Comparison of ENCODE assay signal across 17 cellular contexts in genomic region chr2:20473128-20473527, GRCh38. TPM values are rescaled to one million over a fixed set of nuclear protein-coding genes. Genes with fewer than 3 reads are reported as not detected.
DNase-seq lines count a peak whose midpoint lies in the region; ATAC-seq and TF ChIP-seq lines count a peak whose summit lies in the region.
"Had no signal": no experiment of that assay in that cellular context is flagged by ENCODE, and none has a peak within 500 bp of the region (broad histone marks: within the 10 kb centered on the region; RNA-seq: fewer than 3 reads in every experiment).

No MANE protein-coding gene starts in this region.

- no peak overlapping the region for H3K4me3 ChIP-seq in BLaER1
- H3K4me3 ChIP-seq in Karpas-422 (ENCODE audit: low read length), result no peak overlapping the region
- H3K4me3 ChIP-seq in psoas muscle, result no peak overlapping the region
- H3K4me3 ChIP-seq in CD4-positive, alpha-beta memory T cell (ENCODE audit: low read length in 2 of 2), result no peak overlapping the region
- no peak overlapping the region for H3K4me3 ChIP-seq in tibial nerve

- H3K27me3 ChIP-seq in BLaER1 (no peaks in the 10 kb centered on the region), Karpas-422 (ENCODE audit: low read length) (no peaks in the 10 kb centered on the region), psoas muscle (ENCODE audit: insufficient read depth in 3 of 3, low read length in 2 of 3) (no peaks in the 10 kb centered on the region), tibial nerve (no peaks in the 10 kb centered on the region)
- no peaks in the 10 kb centered on the region for H3K27me3 ChIP-seq in CD4-positive, alpha-beta memory T cell (ENCODE audit: insufficient read depth, low read length)

- WGBS in psoas muscle, 3 donors, result 55 to 71% (median 65%) methylated on average over 4 of the region's 4 CpGs
- WGBS in tibial nerve, 2 donors, result 75 to 77% methylated on average over 4 of the region's 4 CpGs

- POLR2A ChIA-PET in CD4-positive, alpha-beta memory T cell (lab: Charles Lee; ENCODE audit: partially characterized antibody), result no interaction called here
- POLR2A ChIA-PET in activated CD4-positive, alpha-beta T cell treated with anti-CD3 and anti-CD28 coated beads for 36 hours (lab: Charles Lee), result no interaction called here

- no peak overlapping the region for H3K4me3 Mint-ChIP-seq in CD4-positive, alpha-beta memory T cell
- no peak overlapping the region for H3K4me3 Mint-ChIP-seq in activated CD4-positive, alpha-beta T cell treated with anti-CD3 and anti-CD28 coated beads for 36 hours
- H3K4me3 Mint-ChIP-seq: B cell, HFFc6 had no signal

- ATAC-seq in left cardiac atrium (peak; percentile 49 to 56), psoas muscle (peak in 3 of 4 donors; percentile 24 to 48 (median 38))
- no peak for ATAC-seq in activated CD4-positive, alpha-beta T cell treated with anti-CD3 and anti-CD28 coated beads for 36 hours
- ATAC-seq: Panc1 had no signal

- H3K9me3 ChIP-seq in BLaER1 (peaks cover 13% of the 10 kb centered on the region), Karpas-422 (ENCODE audit: low read length) (no peaks in the 10 kb centered on the region), psoas muscle (no peaks in the 10 kb centered on the region), tibial nerve (no peaks in the 10 kb centered on the region)
- no peaks in the 10 kb centered on the region for H3K9me3 ChIP-seq in CD4-positive, alpha-beta memory T cell (ENCODE audit: control insufficient read depth in 1 of 2, low read length in 2 of 2)

- H3K9me3 Mint-ChIP-seq in CD4-positive, alpha-beta memory T cell, result no peaks in the 10 kb centered on the region
- H3K9me3 Mint-ChIP-seq in activated CD4-positive, alpha-beta T cell treated with anti-CD3 and anti-CD28 coated beads for 36 hours (ENCODE audit: low read depth), result no peaks in the 10 kb centered on the region
- H3K9me3 Mint-ChIP-seq: HFFc6 had no signal

- DNase-seq in Karpas-422, result peak; percentile 27
- no peak for DNase-seq in left cardiac atrium
- DNase-seq in psoas muscle, result no peak
- DNase-seq in CD4-positive, alpha-beta memory T cell, result no peak
- no peak for DNase-seq in tibial nerve (ENCODE audit: low spot score in 2 of 2)
- no peak for DNase-seq in activated CD4-positive, alpha-beta T cell treated with anti-CD3 and anti-CD28 coated beads for 36 hours
- no peak for DNase-seq in cerebellar nuclear complex (lab: John Stamatoyannopoulos, UW)
- DNase-seq: DMS 273 treated with DMSO at 0.1 percent for 48 hours, HFFc6, MM.1S, NCI-H1105 treated with DMSO at 0.1 percent for 48 hours, NCI-H187, NCI-H774, SHP77 treated with DMSO at 0.1 percent for 48 hours had no signal

- TF ChIP-seq POLR2A in tibial nerve (IDR thresholded peaks at IDR 0.05), result no peak

- no peaks in the 10 kb centered on the region for H3K4me1 Mint-ChIP-seq in CD4-positive, alpha-beta memory T cell
- no peaks in the 10 kb centered on the region for H3K4me1 Mint-ChIP-seq in activated CD4-positive, alpha-beta T cell treated with anti-CD3 and anti-CD28 coated beads for 36 hours

- H3K9ac ChIP-seq in BLaER1 (no peak overlapping the region), Karpas-422 (ENCODE audit: low read length) (no peak overlapping the region)

- H3K4me2 ChIP-seq in BLaER1 (peak overlapping the region; percentile 52), Karpas-422 (ENCODE audit: low read depth, low read length, poor library complexity, severe bottlenecking) (no peak overlapping the region)

- H3K36me3 ChIP-seq in BLaER1 (no peaks in the 10 kb centered on the region), Karpas-422 (ENCODE audit: insufficient read depth, low read length) (no peaks in the 10 kb centered on the region), psoas muscle (ENCODE audit: insufficient read depth in 1 of 2, low read depth in 1 of 2) (no peaks in the 10 kb centered on the region), tibial nerve (no peaks in the 10 kb centered on the region)
- H3K36me3 ChIP-seq in CD4-positive, alpha-beta memory T cell (ENCODE audit: insufficient read depth, low read length), result no peaks in the 10 kb centered on the region

- H3K36me3 Mint-ChIP-seq in CD4-positive, alpha-beta memory T cell, result no peaks in the 10 kb centered on the region
- no peaks in the 10 kb centered on the region for H3K36me3 Mint-ChIP-seq in activated CD4-positive, alpha-beta T cell treated with anti-CD3 and anti-CD28 coated beads for 36 hours (ENCODE audit: low read depth)

- intact Hi-C loops in left cardiac atrium (cut with DNase I) (no loop called here), psoas muscle (cut with DNase I) (no loop called here)
- intact Hi-C loops in CD4-positive, alpha-beta memory T cell (cut with micrococcal nuclease), result no loop called here
- intact Hi-C loops in activated CD4-positive, alpha-beta T cell treated with anti-CD3 and anti-CD28 coated beads for 36 hours (cut with DNase I, micrococcal nuclease), result no loop called here

- no peaks in the 10 kb centered on the region for H3K9me2 ChIP-seq in Karpas-422 (replicated peaks; ENCODE audit: insufficient read depth, low read length)

- no peaks in the 10 kb centered on the region for H4K20me1 ChIP-seq in BLaER1
- no peaks in the 10 kb centered on the region for H4K20me1 ChIP-seq in Karpas-422 (ENCODE audit: insufficient read depth, low read depth, low read length)

- H3K27ac Mint-ChIP-seq in CD4-positive, alpha-beta memory T cell, result no peak overlapping the region
- no peak overlapping the region for H3K27ac Mint-ChIP-seq in activated CD4-positive, alpha-beta T cell treated with anti-CD3 and anti-CD28 coated beads for 36 hours
- H3K27ac Mint-ChIP-seq: B cell, HFFc6 had no signal

- H3K27ac ChIP-seq in BLaER1 (no peak overlapping the region), Karpas-422 (ENCODE audit: low read length) (no peak overlapping the region), psoas muscle (no peak overlapping the region), tibial nerve (no peak overlapping the region)
- no peak overlapping the region for H3K27ac ChIP-seq in CD4-positive, alpha-beta memory T cell (ENCODE audit: low read depth, low read length)

- TF ChIP-seq CTCF in psoas muscle (IDR thresholded peaks at IDR 0.05), result no peak
- no peak for TF ChIP-seq CTCF in tibial nerve (IDR thresholded peaks at IDR 0.05)

- CTCF ChIA-PET in CD4-positive, alpha-beta memory T cell (lab: Charles Lee; ENCODE audit: partially characterized antibody), result no interaction called here
- CTCF ChIA-PET in activated CD4-positive, alpha-beta T cell treated with anti-CD3 and anti-CD28 coated beads for 36 hours (lab: Charles Lee), result interaction anchor here (1.1 kb wide), 1 partner anchor 62 kb away, joined by 3 read pairs; no protein-coding TSS in a partner anchor

- TF ChIP-seq EP300 in tibial nerve (IDR thresholded peaks at IDR 0.05), result no peak

- H3K4me1 ChIP-seq in BLaER1 (peaks cover 38% of the 10 kb centered on the region), Karpas-422 (ENCODE audit: low read length) (peaks cover 6% of the 10 kb centered on the region), psoas muscle (peaks cover 13% of the 10 kb centered on the region), tibial nerve (peaks cover 0 to 19% (median 0%) of the 10 kb centered on the region in 4 donors)
- H3K4me1 ChIP-seq in CD4-positive, alpha-beta memory T cell (ENCODE audit: insufficient read depth, low read length), result no peaks in the 10 kb centered on the region

- no peak overlapping the region for H2AFZ ChIP-seq in Karpas-422 (ENCODE audit: low read length)

- peaks cover 0 to 3% of the 10 kb centered on the region in 2 donors for H3K27me3 Mint-ChIP-seq in CD4-positive, alpha-beta memory T cell
- no peaks in the 10 kb centered on the region for H3K27me3 Mint-ChIP-seq in activated CD4-positive, alpha-beta T cell treated with anti-CD3 and anti-CD28 coated beads for 36 hours

- no peaks in the 10 kb centered on the region for H3K79me2 ChIP-seq in Karpas-422 (ENCODE audit: low read length)

RNA-seq across cellular contexts. Expression of gene RHOB, which starts 26.3 kb away (rescaled TPM):
- not detected in 2 replicates for total RNA-seq in Karpas-422 (2014; rRNA removed; shearing (Covaris generic); ENCODE audit: low replicate concordance)
- 100 to 1,000 TPM; 224 to 279 TPM for total RNA-seq in left cardiac atrium
- total RNA-seq in psoas muscle, result 100 to 1,000 TPM; 111 to 370 (median 154) TPM
- polyA plus RNA-seq in psoas muscle, result 100 to 1,000 TPM; 120 to 669 (median 345) TPM
- total RNA-seq in CD4-positive, alpha-beta memory T cell, result 1 to 10 TPM; 7.9 to 8.9 TPM
- polyA plus RNA-seq in CD4-positive, alpha-beta memory T cell, result under 1 TPM; 0.68 to 0.94 TPM
- total RNA-seq in tibial nerve, result 1,000 to 10,000 TPM; 1,356 to 1,875 (median 1,699) TPM
- total RNA-seq in activated CD4-positive, alpha-beta T cell treated with anti-CD3 and anti-CD28 coated beads for 36 hours, result 1 to 10 TPM; 7.5 TPM

Comparison
In these comparisons a context has a peak if more than half of its experiments do, and no peak if none do; other contexts are left out.
1. RNA of gene RHOB, which starts 26.3 kb away (total RNA-seq): 1,356 to 1,875 TPM in tibial nerve, 224 to 279 TPM in left cardiac atrium and 111 to 370 TPM in psoas muscle; 7.9 to 8.9 TPM in CD4-positive, alpha-beta memory T cell, 7.5 TPM in activated CD4-positive, alpha-beta T cell treated with anti-CD3 and anti-CD28 coated beads for 36 hours and not detected in Karpas-422; every median in the first group is over 10 times any median in the second.